In genomic region chr17:18383079-18383481, GRCh38 we compare ENCODE assay signal across 12 cellular contexts. TPM values are rescaled to one million over a fixed set of nuclear protein-coding genes. Genes with fewer than 3 reads are reported as not detected.
DNase-seq lines count a peak whose midpoint lies in the region; ATAC-seq and TF ChIP-seq lines count a peak whose summit lies in the region.
"Not testable (repeated sequence)": the region's sequence is repeated elsewhere in the genome, so short reads cannot be mapped to it uniquely, and the experiment has no call there.
"Had no signal": no experiment of that assay in that cellular context is flagged by ENCODE, and none has a peak within 500 bp of the region (broad histone marks: within the 10 kb centered on the region; RNA-seq: fewer than 3 reads in every experiment).

No MANE protein-coding gene starts in this region.

- not testable (repeated sequence) for H3K27ac Mint-ChIP-seq in GM23338; activated T-cell treated with anti-CD3 and anti-CD28 coated beads, Interleukin-2, amount 50 U/mL, for 72 hours; effector memory CD8-positive, alpha-beta T cell

- peaks cover 11% of the 10 kb centered on the region; the same call in 2 of the 3 replicates for H3K4me1 Mint-ChIP-seq in GM23338
- H3K4me1 Mint-ChIP-seq in activated T-cell treated with anti-CD3 and anti-CD28 coated beads, Interleukin-2, amount 50 U/mL, for 72 hours (ENCODE audit: low read depth); effector memory CD8-positive, alpha-beta T cell (ENCODE audit: low read depth in 2 of 2): not testable (repeated sequence)

- not testable (repeated sequence) for H2BK15ac ChIP-seq in neuronal stem cell (ENCODE audit: low read length)

- not testable (repeated sequence) for H2AFZ ChIP-seq in GM23338; neuronal stem cell (ENCODE audit: low read length)

- not testable (repeated sequence) for H3F3A ChIP-seq in GM23338 (replicated peaks; ENCODE audit: low read depth)

- not testable (repeated sequence) for H3K9me3 Mint-ChIP-seq in GM23338; activated T-cell treated with anti-CD3 and anti-CD28 coated beads, Interleukin-2, amount 50 U/mL, for 72 hours; effector memory CD8-positive, alpha-beta T cell

- H2AK5ac ChIP-seq in neuronal stem cell (ENCODE audit: low read depth, low read length) = not testable (repeated sequence)

- not testable (repeated sequence) for H3K27me3 ChIP-seq in GM23338 (ENCODE audit: insufficient read depth); neuronal stem cell (ENCODE audit: control insufficient read depth in 3 of 3, insufficient read depth in 3 of 3, low read depth in 1 of 3, low read length in 3 of 3)

- not testable (repeated sequence) for H3K23ac ChIP-seq in neuronal stem cell (ENCODE audit: low read depth, low read length, poor library complexity)

- not testable (repeated sequence) for H3K4me1 ChIP-seq in GM23338 (ENCODE audit: insufficient read depth); neuronal stem cell (ENCODE audit: control insufficient read depth in 2 of 2, insufficient read depth in 1 of 2, low read depth in 1 of 2, low read length in 2 of 2)

- TF ChIP-seq CTCF in GM23338 (conservative IDR thresholded peaks at IDR 0.05; ENCODE audit: low read depth in 2 of 2) = not testable (repeated sequence)

- not testable (repeated sequence) for H3K79me1 ChIP-seq in neuronal stem cell (ENCODE audit: low read depth, low read length)

- H3K14ac ChIP-seq in neuronal stem cell (ENCODE audit: low read length) = peak overlapping the region; percentile 82

- not testable (repeated sequence) for H3K4me2 ChIP-seq in GM23338; neuronal stem cell (ENCODE audit: insufficient read depth, low read length, poor library complexity, severe bottlenecking)

- H3K18ac ChIP-seq in neuronal stem cell (ENCODE audit: low read length) = peak overlapping the region; percentile 71

- DNase-seq in GM23338 (ENCODE audit: low spot score) (peak; percentile 46), NCI-H345 (lab: John Stamatoyannopoulos, UW) (peak; percentile 39)
- peak; percentile 29 for DNase-seq in activated CD4-positive, CD25-positive, alpha-beta regulatory T cell treated with anti-CD3 and anti-CD28 coated beads, Interleukin-2, amount 50 U/mL, for 72 hours
- DNase-seq in activated T-cell treated with anti-CD3 and anti-CD28 coated beads, Interleukin-2, amount 50 U/mL, for 72 hours; neuronal stem cell (ENCODE audit: low spot score): not testable (repeated sequence)
- DNase-seq in effector memory CD8-positive, alpha-beta T cell = peak in 1 of 3 experiments; percentile 12
- peak; percentile 32 for DNase-seq in stimulated activated CD8-positive, alpha-beta memory T cell treated with anti-CD3 and anti-CD28 coated beads, Interleukin-4, amount 100 ng/mL, for 48 hours

- not testable (repeated sequence) for H3K4me3 Mint-ChIP-seq in GM23338
- peak overlapping the region in 1 of 2 donors; percentile 60 for H3K4me3 Mint-ChIP-seq in activated T-cell treated with anti-CD3 and anti-CD28 coated beads, Interleukin-2, amount 50 U/mL, for 72 hours
- peak overlapping the region; percentile 41 to 60 for H3K4me3 Mint-ChIP-seq in effector memory CD8-positive, alpha-beta T cell

- not testable (repeated sequence) for H2BK120ac ChIP-seq in neuronal stem cell (ENCODE audit: low read depth, low read length)

- H3K4ac ChIP-seq in neuronal stem cell (ENCODE audit: low read length) = not testable (repeated sequence)

- not testable (repeated sequence) for H4K91ac ChIP-seq in neuronal stem cell (ENCODE audit: low read depth, low read length, poor library complexity)

- H3K9me3 ChIP-seq in neuronal stem cell (replicated peaks in 1 of 2; ENCODE audit: control insufficient read depth in 2 of 2, insufficient read depth in 1 of 2, low read depth in 1 of 2, low read length in 2 of 2) = not testable (repeated sequence)

- H3K9ac ChIP-seq in neuronal stem cell (ENCODE audit: low read depth, low read length, poor library complexity) = not testable (repeated sequence)

- not testable (repeated sequence) for H3K9me2 ChIP-seq in GM23338 (ENCODE audit: insufficient read depth)

- ATAC-seq in GM23338 = peak; percentile 59
- peak; percentile 32 to 51 for ATAC-seq in activated T-cell treated with anti-CD3 and anti-CD28 coated beads, Interleukin-2, amount 50 U/mL, for 72 hours (replicated peaks in 1 of 2)
- ATAC-seq in effector memory CD8-positive, alpha-beta T cell (replicated peaks) = peak; percentile 80

- H3K27me3 Mint-ChIP-seq in GM23338 (ENCODE audit: insufficient read depth, low read depth, poor library complexity); activated T-cell treated with anti-CD3 and anti-CD28 coated beads, Interleukin-2, amount 50 U/mL, for 72 hours (ENCODE audit: low read depth): not testable (repeated sequence)
- H3K27me3 Mint-ChIP-seq in effector memory CD8-positive, alpha-beta T cell = peaks cover 12 to 26% of the 10 kb centered on the region in 2 donors

- not testable (repeated sequence) for H2BK12ac ChIP-seq in neuronal stem cell (ENCODE audit: low read length)

- not testable (repeated sequence) for H3K36me3 ChIP-seq in GM23338 (ENCODE audit: insufficient read depth); neuronal stem cell (replicated peaks in 1 of 2; ENCODE audit: control insufficient read depth in 2 of 2, insufficient read depth in 2 of 2, low read length in 2 of 2)

- not testable (repeated sequence) for H3K79me2 ChIP-seq in GM23338 (replicated peaks; ENCODE audit: insufficient read depth)

- H3K27ac ChIP-seq in GM23338 (ENCODE audit: low read depth); neuronal stem cell (replicated peaks; ENCODE audit: low read length): not testable (repeated sequence)

- not testable (repeated sequence) for H3K4me3 ChIP-seq in GM23338; neuronal stem cell (ENCODE audit: low read length in 2 of 2)

- H2BK5ac ChIP-seq in neuronal stem cell (ENCODE audit: low read length) = not testable (repeated sequence)

- H4K20me1 ChIP-seq in GM23338 (replicated peaks; ENCODE audit: insufficient read depth) = not testable (repeated sequence)

- no CpG with 5 or more reads among the region's 36 CpGs for WGBS in neuronal stem cell (ENCODE audit: extremely low coverage in 2 of 2, insufficient read length in 2 of 2, insufficient replicate concordance in 1 of 2), 2 donors

- H4K8ac ChIP-seq in neuronal stem cell (ENCODE audit: low read depth, low read length) = not testable (repeated sequence)

- H3K36me3 Mint-ChIP-seq in GM23338 (ENCODE audit: low read depth); activated T-cell treated with anti-CD3 and anti-CD28 coated beads, Interleukin-2, amount 50 U/mL, for 72 hours (ENCODE audit: insufficient read depth in 2 of 2); effector memory CD8-positive, alpha-beta T cell (ENCODE audit: insufficient read depth): not testable (repeated sequence)

RNA-seq across cellular contexts. Expression of gene EVPLL, which starts 5.5 kb away (rescaled TPM):
- total RNA-seq in GM23338 (2014; rRNA removed; shearing (Covaris generic)) = 0.12 and 0.42 TPM in 2 replicates
- polyA plus RNA-seq in GM23338 (2016; fragmentation: Nextera tagmentation; extraction: Ambion mirVana) = 0.18 and 0.56 TPM in 2 replicates
- total RNA-seq in activated T-cell treated with anti-CD3 and anti-CD28 coated beads, Interleukin-2, amount 50 U/mL, for 72 hours = not detected
- polyA plus RNA-seq in neuronal stem cell (2013, experiment 1 of 2) = not detected
- polyA plus RNA-seq in neuronal stem cell (2013, experiment 2 of 2) = not detected
- total RNA-seq: activated CD8-positive, alpha-beta memory T cell treated with anti-CD3 and anti-CD28 coated beads for 36 hours; activated T-helper 2 cell treated with anti-CD3 and anti-CD28 coated beads, Interferon-gamma antibody, Interleukin-2, Interleukin-4, amounts not matched to agents 10 μg/mL and 5 μg/mL and 100 μg/mL, durations not matched to agents 14 hours and 24 hours and 36 hours; adrenal gland; temporal lobe had no signal
- polyA plus RNA-seq: SK-N-SH had no signal

RNA-seq across cellular contexts. Expression of gene SHMT1, which starts 19.7 kb away (rescaled TPM):
- total RNA-seq in GM23338 (2014; rRNA removed; shearing (Covaris generic)) = 33.3 and 33.5 TPM in 2 replicates
- polyA plus RNA-seq in GM23338 (2016; fragmentation: Nextera tagmentation; extraction: Ambion mirVana) = 21.6 and 22.8 TPM in 2 replicates
- 10 to 100 TPM; 37.3 to 65.6 TPM for total RNA-seq in activated T-cell treated with anti-CD3 and anti-CD28 coated beads, Interleukin-2, amount 50 U/mL, for 72 hours
- 24.6 TPM for polyA plus RNA-seq in neuronal stem cell (2013, experiment 1 of 2)
- polyA plus RNA-seq in neuronal stem cell (2013, experiment 2 of 2) = 24.0 TPM
